Comparison of ENCODE assay signal across 8 cellular contexts in genomic region chr5:61331407-61332368, GRCh38. TPM values are rescaled to one million over a fixed set of nuclear protein-coding genes. Genes with fewer than 3 reads are reported as not detected.
DNase-seq lines count a peak whose midpoint lies in the region; ATAC-seq and TF ChIP-seq lines count a peak whose summit lies in the region.

ZSWIM6 (plus strand) TSS chr5:61332258; CDS start chr5:61332273, 15 bp downstream.

- no peaks in the 10 kb centered on the region for H3K27me3 ChIP-seq in adrenal gland
- no peaks in the 10 kb centered on the region for H3K27me3 ChIP-seq in heart left ventricle

- no peaks in the 10 kb centered on the region for H3K36me3 ChIP-seq in adrenal gland (replicated peaks in 1 of 2)
- H3K36me3 ChIP-seq in heart left ventricle = no peaks in the 10 kb centered on the region

- TF ChIP-seq POLR2A in adrenal gland (IDR thresholded peaks at IDR 0.05) (peak; percentile 98 to 99), heart left ventricle (IDR thresholded peaks at IDR 0.05) (peak; percentile 95 to 97)

- H3K4me1 Mint-ChIP-seq in type B pancreatic cell (ENCODE audit: unreplicated experiment) = peaks cover 34% of the 10 kb centered on the region

- H3K9me3 ChIP-seq in adrenal gland (replicated peaks in 1 of 3) = no peaks in the 10 kb centered on the region
- no peaks in the 10 kb centered on the region for H3K9me3 ChIP-seq in heart left ventricle

- H3K9me3 Mint-ChIP-seq in type B pancreatic cell = no peaks in the 10 kb centered on the region

- DNase-seq in GM12865 (ENCODE audit: low read depth) (peak; percentile 99), NCI-H1436 (lab: John Stamatoyannopoulos, UW) (peak; percentile 99), SW480 (ENCODE audit: low spot score) (peak; percentile 98), adrenal gland (peak; percentile 99 to 100 (median 100)), heart left ventricle (peak; percentile 99 to 100 (median 100)), pons (ENCODE audit: low spot score) (peak; percentile 100), type B pancreatic cell (ENCODE audit: extremely low spot score, unreplicated experiment) (peak; percentile 96)

- intact Hi-C loops in adrenal gland (cut with DNase I) (loop anchor here (5.0 to 10.0 kb wide), 4 partner anchors 73 to 333 kb away; partner anchors contain the start of gene SMIM15 (in 1 of the 2)), heart left ventricle (cut with DNase I) (loop anchor here (1.0 to 10.0 kb wide), 17 partner anchors 71 to 483 kb away; partner anchors contain the start of genes SMIM15 (in 7 of the 10), ERCC8 (in 4 of the 10) and NDUFAF2 (in 4 of the 10))

- H3K27ac Mint-ChIP-seq in type B pancreatic cell = peak within 1 kb of the TSS; percentile 99

- WGBS in adrenal gland, 4 donors = 0 to 1% (median 1%) methylated on average over 13 to 94 of the region's 94 CpGs
- 0 to 1% (median 1%) methylated on average over 39 to 94 of the region's 94 CpGs for WGBS in heart left ventricle, 4 donors

- no peak for TF ChIP-seq CTCF in GM12865 (IDR thresholded peaks at IDR 0.05; ENCODE audit: insufficient read depth, low read depth, low read length, missing control alignments)
- no peak for TF ChIP-seq CTCF in adrenal gland (IDR thresholded peaks at IDR 0.05)
- peak in 1 of 12 donors; percentile 18 for TF ChIP-seq CTCF in heart left ventricle (IDR thresholded peaks at IDR 0.05)
- TF ChIP-seq CTCF in type B pancreatic cell (conservative IDR thresholded peaks at IDR 0.05) = no peak

- H3K36me3 Mint-ChIP-seq in type B pancreatic cell = peaks cover 10% of the 10 kb centered on the region

- ATAC-seq in HG02759 (IDR thresholded peaks at IDR 0.05; ENCODE audit: unreplicated experiment) (peak; percentile 73), heart left ventricle (peak; percentile 94 to 98 (median 96))

- H3K4me1 ChIP-seq in adrenal gland (replicated peaks in 1 of 2) (peaks cover 0 to 28% of the 10 kb centered on the region in 2 donors), heart left ventricle (peaks cover 2 to 55% (median 25%) of the 10 kb centered on the region in 12 donors)

- H3K4me3 ChIP-seq in GM12865 (ENCODE audit: low read depth, low read length) (peak within 1 kb of the TSS; percentile 78), adrenal gland (peak within 1 kb of the TSS; percentile 81 to 98 (median 96)), heart left ventricle (peak within 1 kb of the TSS; percentile 69 to 96 (median 92))

- peaks cover 9% of the 10 kb centered on the region for H3K27me3 Mint-ChIP-seq in type B pancreatic cell

- peak within 1 kb of the TSS; percentile 57 to 99 (median 91) for H3K27ac ChIP-seq in adrenal gland
- H3K27ac ChIP-seq in heart left ventricle = peak within 1 kb of the TSS; percentile 87 to 98 (median 94)

- H3K4me3 Mint-ChIP-seq in type B pancreatic cell = peak within 1 kb of the TSS; percentile 99

RNA-seq across cellular contexts. Expression of gene ZSWIM6, which starts in this region (rescaled TPM):
- total RNA-seq in adrenal gland = 10 to 100 TPM in 5 of 8 donors, 1 to 10 TPM in 3; 6.6 to 14.6 (median 10.7) TPM
- polyA plus RNA-seq in adrenal gland = 1 to 10 TPM; 7.3 to 8.3 (median 8.2) TPM
- total RNA-seq in heart left ventricle = 10 to 100 TPM in 2 of 9 donors, 1 to 10 TPM in 7; 4.5 to 14.9 (median 6.9) TPM
- 1 to 10 TPM; 1.9 to 3.8 TPM for polyA plus RNA-seq in heart left ventricle
- 22.4 and 24.6 TPM in 2 replicates for total RNA-seq in type B pancreatic cell (ENCODE audit: low replicate concordance)

Comparison
In these comparisons a context has a peak if more than half of its experiments do, and no peak if none do; other contexts are left out.
1. Peak in every context shown above with its lines: DNase-seq, ATAC-seq, H3K4me3 ChIP-seq and H3K27ac ChIP-seq.